8 cellular contexts compared by ENCODE assay signal in genomic region chr2:114598329-114598728, GRCh38.
"Had no signal": no experiment of that assay in that cellular context is flagged by ENCODE, and none has a peak within 500 bp of the region (broad histone marks: within the 10 kb centered on the region; RNA-seq: fewer than 3 reads in every experiment).

No MANE protein-coding gene starts in this region.

- DNase-seq: GM23248, GOT3, H9, HCEC 1CT had no signal

- H3K4me3 ChIP-seq: GM23248 had no signal

- H3K27ac ChIP-seq: GM23248, HL-60 had no signal

- H3K4me3 Mint-ChIP-seq: H9, IgD-negative memory B cell had no signal

- H2AFZ ChIP-seq: GM23248 had no signal

- ATAC-seq: HepG2 had no signal

- H3K27me3 Mint-ChIP-seq: IgD-negative memory B cell had no signal

- H3K27ac Mint-ChIP-seq: H9, IgD-negative memory B cell had no signal

- FAIRE-seq: H54, HepG2 had no signal

- H3K4me1 Mint-ChIP-seq: IgD-negative memory B cell had no signal

- H3K9me3 Mint-ChIP-seq: H9, IgD-negative memory B cell had no signal

- H3K36me3 Mint-ChIP-seq: IgD-negative memory B cell had no signal

- H3K9ac ChIP-seq: GM23248 had no signal
